In the genomic region with DNA sequence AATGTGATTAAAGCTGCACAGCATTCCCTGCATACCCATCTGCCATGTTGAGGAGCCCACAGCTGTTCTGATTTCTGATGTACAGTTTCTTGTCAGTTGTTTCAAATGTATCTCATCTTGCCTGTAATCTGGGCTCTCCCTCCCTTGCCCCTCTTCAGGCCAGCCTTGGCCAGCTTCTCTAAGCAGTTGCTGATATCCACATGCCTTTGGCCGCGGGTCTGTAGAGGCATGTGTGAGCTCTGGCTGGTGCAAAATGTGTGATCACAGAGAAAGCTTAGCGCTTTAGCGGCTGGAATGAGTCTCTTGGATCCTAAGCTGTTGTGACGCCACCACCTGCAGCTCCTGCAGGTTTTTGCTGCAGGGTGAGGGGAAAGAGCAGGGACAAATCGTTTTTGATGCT, we compare ENCODE assay signal across 21 cellular contexts.
DNase-seq lines count a peak whose midpoint lies in the region; ATAC-seq and TF ChIP-seq lines count a peak whose summit lies in the region.
"Had no signal": no experiment of that assay in that cellular context is flagged by ENCODE, and none has a peak within 500 bp of the region (broad histone marks: within the 10 kb centered on the region; RNA-seq: fewer than 3 reads in every experiment).

No MANE protein-coding gene starts in this region.

- H3K4me3 Mint-ChIP-seq in GM23338, result no peak overlapping the region
- no peak overlapping the region for H3K4me3 Mint-ChIP-seq in endodermal cell
- H3K4me3 Mint-ChIP-seq in neural crest cell, result no peak overlapping the region

- ATAC-seq in GM23338 (no peak), HG02588 (IDR thresholded peaks at IDR 0.05; ENCODE audit: unreplicated experiment) (no peak), GM18873 (IDR thresholded peaks at IDR 0.05; ENCODE audit: low FRiP score, unreplicated experiment) (no peak)
- ATAC-seq: A549 had no signal

- H3K36me3 ChIP-seq in GM23338 (ENCODE audit: insufficient read depth), result no peaks in the 10 kb centered on the region
- no peaks in the 10 kb centered on the region for H3K36me3 ChIP-seq in endodermal cell (ENCODE audit: control insufficient read depth, insufficient read depth, low read length)
- no peaks in the 10 kb centered on the region for H3K36me3 ChIP-seq in brain microvascular endothelial cell (replicated peaks)
- H3K36me3 ChIP-seq: BE2C, HAP-1 had no signal

- no peak overlapping the region for H3K27ac ChIP-seq in GM23338 (ENCODE audit: low read depth)
- H3K27ac ChIP-seq in endodermal cell (ENCODE audit: low read depth, low read length), result no peak overlapping the region
- H3K27ac ChIP-seq in brain microvascular endothelial cell, result no peak overlapping the region
- H3K27ac ChIP-seq: A549, GM23248, KMS-11 had no signal

- no peak overlapping the region for H3K4me3 ChIP-seq in GM23338
- H3K4me3 ChIP-seq in endodermal cell (ENCODE audit: low read length), result no peak overlapping the region
- no peak overlapping the region for H3K4me3 ChIP-seq in brain microvascular endothelial cell (ENCODE audit: low read depth, low read length)
- H3K4me3 ChIP-seq: A549, GM23248, HAP-1 had no signal

- H3K9me2 ChIP-seq in GM23338 (ENCODE audit: insufficient read depth), result peaks cover 21% of the 10 kb centered on the region; the same call in 1 of the 2 replicates

- no peaks in the 10 kb centered on the region for H3K79me2 ChIP-seq in GM23338 (replicated peaks; ENCODE audit: insufficient read depth)

- H3K27me3 ChIP-seq in GM23338 (ENCODE audit: insufficient read depth) (no peaks in the 10 kb centered on the region), endodermal cell (ENCODE audit: control insufficient read depth, insufficient read depth, low read length, poor library complexity, severe bottlenecking) (no peaks in the 10 kb centered on the region), brain microvascular endothelial cell (replicated peaks) (no peaks in the 10 kb centered on the region)
- H3K27me3 ChIP-seq: BE2C had no signal

- H3K27ac Mint-ChIP-seq in GM23338, result no peak overlapping the region
- peak overlapping the region; percentile 24 for H3K27ac Mint-ChIP-seq in endodermal cell
- peak overlapping the region; percentile 10 for H3K27ac Mint-ChIP-seq in neural crest cell (ENCODE audit: unreplicated experiment)

- no peaks in the 10 kb centered on the region for H4K20me1 ChIP-seq in GM23338 (replicated peaks; ENCODE audit: insufficient read depth)

- peak overlapping the region; percentile 78; the same call in 1 of the 2 replicates for H2AFZ ChIP-seq in GM23338
- H2AFZ ChIP-seq: GM23248 had no signal

- H3K4me1 ChIP-seq in GM23338 (ENCODE audit: insufficient read depth) (no peaks in the 10 kb centered on the region; the same call in 1 of the 2 replicates), endodermal cell (ENCODE audit: control insufficient read depth, insufficient read depth, low read length) (no peaks in the 10 kb centered on the region)
- H3K4me1 ChIP-seq: A549, BE2C, HAP-1 had no signal

- in situ Hi-C loops in brain microvascular endothelial cell (cut with HindIII; ENCODE audit: low pct_ligation_motif_present, low sequenced_read_pairs), result no loop called here

- H3K27me3 Mint-ChIP-seq in GM23338 (ENCODE audit: insufficient read depth, low read depth, poor library complexity) (peaks cover 6% of the 10 kb centered on the region), endodermal cell (ENCODE audit: insufficient read depth) (no peaks in the 10 kb centered on the region), neural crest cell (ENCODE audit: low read depth) (no peaks in the 10 kb centered on the region)

- H3K9me3 Mint-ChIP-seq in GM23338, result peaks cover 12% of the 10 kb centered on the region; the same call in 1 of the 3 replicates
- H3K9me3 Mint-ChIP-seq in endodermal cell, result peaks cover 8% of the 10 kb centered on the region
- H3K9me3 Mint-ChIP-seq in neural crest cell, result peaks cover 13% of the 10 kb centered on the region

- H3K36me3 Mint-ChIP-seq in GM23338 (ENCODE audit: low read depth) (peaks cover 19% of the 10 kb centered on the region; the same call in 2 of the 3 replicates), endodermal cell (ENCODE audit: low read depth) (no peaks in the 10 kb centered on the region), neural crest cell (ENCODE audit: low read depth) (no peaks in the 10 kb centered on the region)

- DNase-seq in Ammon's horn (ENCODE audit: low spot score) (peak; percentile 9), GM23338 (ENCODE audit: low spot score) (no peak), endodermal cell (no peak), neural crest cell (ENCODE audit: low read depth, low spot score) (no peak), brain microvascular endothelial cell (no peak)
- DNase-seq: BE2C; COR-L47; DMS79 treated with DMSO at 0.1 percent for 48 hours; GM23248; IMR-90; NCI-H1092 treated with DMSO at 0.1 percent for 48 hours; NCI-H1436 treated with DMSO at 0.1 percent for 48 hours; NCI-H2029; NCI-H2227 treated with DMSO at 0.1 percent for 48 hours; NCI-H510A; NK-92 treated with Interleukin-12 subunit alpha and Interleukin-12 subunit beta, amount 100 ng/mL, for 24 hours had no signal

- no peak overlapping the region for H3K4me2 ChIP-seq in GM23338
- H3K4me2 ChIP-seq: A549, KMS-11 had no signal

- TF ChIP-seq CTCF in GM23338 (conservative IDR thresholded peaks at IDR 0.05; ENCODE audit: low read depth in 2 of 2) (no peak), endodermal cell (conservative IDR thresholded peaks at IDR 0.05) (no peak), neural crest cell (conservative IDR thresholded peaks at IDR 0.05) (no peak), brain microvascular endothelial cell (IDR thresholded peaks at IDR 0.05; ENCODE audit: low read depth, low read length, missing control alignments) (no peak)

- H3K9ac ChIP-seq in endodermal cell (ENCODE audit: extremely low read depth, low read length, poor library complexity, severe bottlenecking), result no peak overlapping the region
- H3K9ac ChIP-seq: GM23248, KMS-11 had no signal

- 92 to 94% methylated on average over 6 of the region's 6 CpGs for WGBS in endodermal cell (ENCODE audit: insufficient coverage in 1 of 2, insufficient read length in 1 of 2), 2 experiments

- peaks cover 16% of the 10 kb centered on the region for H3K9me3 ChIP-seq in endodermal cell (ENCODE audit: control insufficient read depth, low read length)
- H3K9me3 ChIP-seq: A549, BE2C, HAP-1 had no signal

- H3K4me1 Mint-ChIP-seq in GM23338 (no peaks in the 10 kb centered on the region), endodermal cell (peaks cover 10% of the 10 kb centered on the region), neural crest cell (peaks cover 14% of the 10 kb centered on the region)

- no peaks in the 10 kb centered on the region for H3F3A ChIP-seq in GM23338 (replicated peaks; ENCODE audit: low read depth)

TF ChIP-seq in GM23338, 12 proteins besides CTCF, POLR2A, EP300 and RAD21 (continues in another document):
- TF ChIP-seq JUNB (IDR thresholded peaks at IDR 0.05; ENCODE audit: unreplicated experiment) (no peak), EZH2 (IDR thresholded peaks at IDR 0.05; ENCODE audit: low read depth, unreplicated experiment) (no peak), EZH2phosphoT487 (IDR thresholded peaks at IDR 0.05; ENCODE audit: unreplicated experiment) (no peak), NANOG (IDR thresholded peaks at IDR 0.05; ENCODE audit: borderline replicate concordance) (no peak), ZNF331 (CRISPR knock-in tag; IDR thresholded peaks at IDR 0.05; ENCODE audit: low read depth) (no peak), POLR2AphosphoS5 (IDR thresholded peaks at IDR 0.05; ENCODE audit: low read depth) (no peak), STAT1 (IDR thresholded peaks at IDR 0.05; ENCODE audit: unreplicated experiment) (no peak), CREB1 (CRISPR knock-in tag; IDR thresholded peaks at IDR 0.05; ENCODE audit: low read depth) (no peak)
- TF ChIP-seq, protein P1, sequence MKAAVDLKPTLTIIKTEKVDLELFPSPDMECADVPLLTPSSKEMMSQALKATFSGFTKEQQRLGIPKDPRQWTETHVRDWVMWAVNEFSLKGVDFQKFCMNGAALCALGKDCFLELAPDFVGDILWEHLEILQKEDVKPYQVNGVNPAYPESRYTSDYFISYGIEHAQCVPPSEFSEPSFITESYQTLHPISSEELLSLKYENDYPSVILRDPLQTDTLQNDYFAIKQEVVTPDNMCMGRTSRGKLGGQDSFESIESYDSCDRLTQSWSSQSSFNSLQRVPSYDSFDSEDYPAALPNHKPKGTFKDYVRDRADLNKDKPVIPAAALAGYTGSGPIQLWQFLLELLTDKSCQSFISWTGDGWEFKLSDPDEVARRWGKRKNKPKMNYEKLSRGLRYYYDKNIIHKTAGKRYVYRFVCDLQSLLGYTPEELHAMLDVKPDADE (IDR thresholded peaks at IDR 0.05), result no peak
- TF ChIP-seq, protein P2, sequence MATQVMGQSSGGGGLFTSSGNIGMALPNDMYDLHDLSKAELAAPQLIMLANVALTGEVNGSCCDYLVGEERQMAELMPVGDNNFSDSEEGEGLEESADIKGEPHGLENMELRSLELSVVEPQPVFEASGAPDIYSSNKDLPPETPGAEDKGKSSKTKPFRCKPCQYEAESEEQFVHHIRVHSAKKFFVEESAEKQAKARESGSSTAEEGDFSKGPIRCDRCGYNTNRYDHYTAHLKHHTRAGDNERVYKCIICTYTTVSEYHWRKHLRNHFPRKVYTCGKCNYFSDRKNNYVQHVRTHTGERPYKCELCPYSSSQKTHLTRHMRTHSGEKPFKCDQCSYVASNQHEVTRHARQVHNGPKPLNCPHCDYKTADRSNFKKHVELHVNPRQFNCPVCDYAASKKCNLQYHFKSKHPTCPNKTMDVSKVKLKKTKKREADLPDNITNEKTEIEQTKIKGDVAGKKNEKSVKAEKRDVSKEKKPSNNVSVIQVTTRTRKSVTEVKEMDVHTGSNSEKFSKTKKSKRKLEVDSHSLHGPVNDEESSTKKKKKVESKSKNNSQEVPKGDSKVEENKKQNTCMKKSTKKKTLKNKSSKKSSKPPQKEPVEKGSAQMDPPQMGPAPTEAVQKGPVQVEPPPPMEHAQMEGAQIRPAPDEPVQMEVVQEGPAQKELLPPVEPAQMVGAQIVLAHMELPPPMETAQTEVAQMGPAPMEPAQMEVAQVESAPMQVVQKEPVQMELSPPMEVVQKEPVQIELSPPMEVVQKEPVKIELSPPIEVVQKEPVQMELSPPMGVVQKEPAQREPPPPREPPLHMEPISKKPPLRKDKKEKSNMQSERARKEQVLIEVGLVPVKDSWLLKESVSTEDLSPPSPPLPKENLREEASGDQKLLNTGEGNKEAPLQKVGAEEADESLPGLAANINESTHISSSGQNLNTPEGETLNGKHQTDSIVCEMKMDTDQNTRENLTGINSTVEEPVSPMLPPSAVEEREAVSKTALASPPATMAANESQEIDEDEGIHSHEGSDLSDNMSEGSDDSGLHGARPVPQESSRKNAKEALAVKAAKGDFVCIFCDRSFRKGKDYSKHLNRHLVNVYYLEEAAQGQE (IDR thresholded peaks at IDR 0.05; ENCODE audit: unreplicated experiment), result no peak
